Comparison of ENCODE assay signal across 16 cellular contexts in genomic region chr6:10603265-10603664, GRCh38.
DNase-seq lines count a peak whose midpoint lies in the region; ATAC-seq and TF ChIP-seq lines count a peak whose summit lies in the region.
"Had no signal": no experiment of that assay in that cellular context is flagged by ENCODE, and none has a peak within 500 bp of the region (broad histone marks: within the 10 kb centered on the region; RNA-seq: fewer than 3 reads in every experiment).

No MANE protein-coding gene starts in this region.

- H3K27ac Mint-ChIP-seq in endodermal cell, result no peak overlapping the region
- no peak overlapping the region for H3K27ac Mint-ChIP-seq in naive thymus-derived CD4-positive, alpha-beta T cell
- H3K27ac Mint-ChIP-seq in immature natural killer cell, result no peak overlapping the region
- H3K27ac Mint-ChIP-seq: CD4-positive, alpha-beta T cell had no signal

- H3K27ac ChIP-seq in right cardiac atrium (ENCODE audit: low read length), result no peak overlapping the region
- no peak overlapping the region for H3K27ac ChIP-seq in endodermal cell (ENCODE audit: low read depth, low read length)
- no peak overlapping the region for H3K27ac ChIP-seq in naive thymus-derived CD4-positive, alpha-beta T cell (ENCODE audit: low read depth, low read length)
- no peak overlapping the region for H3K27ac ChIP-seq in esophagus squamous epithelium
- H3K27ac ChIP-seq: BLaER1 had no signal

- peak; percentile 21 for ATAC-seq in left ventricle myocardium superior
- ATAC-seq in right cardiac atrium, result no peak
- ATAC-seq in naive thymus-derived CD4-positive, alpha-beta T cell, result peak; percentile 70
- no peak for ATAC-seq in GM19467 (IDR thresholded peaks at IDR 0.05; ENCODE audit: unreplicated experiment)
- ATAC-seq: HCT116 had no signal

- no peaks in the 10 kb centered on the region for H3K9me3 ChIP-seq in right cardiac atrium (ENCODE audit: control insufficient read depth, low read length)
- peaks cover 2% of the 10 kb centered on the region for H3K9me3 ChIP-seq in endodermal cell (ENCODE audit: control insufficient read depth, low read length)
- H3K9me3 ChIP-seq in naive thymus-derived CD4-positive, alpha-beta T cell (ENCODE audit: control insufficient read depth in 2 of 3, low read length in 3 of 3), result no peaks in the 10 kb centered on the region
- H3K9me3 ChIP-seq in esophagus squamous epithelium, result no peaks in the 10 kb centered on the region
- H3K9me3 ChIP-seq: BLaER1 had no signal

- TF ChIP-seq CTCF in endodermal cell (conservative IDR thresholded peaks at IDR 0.05), result no peak
- no peak for TF ChIP-seq CTCF in esophagus squamous epithelium (IDR thresholded peaks at IDR 0.05)

- peaks cover 2% of the 10 kb centered on the region for H3K36me3 ChIP-seq in endodermal cell (ENCODE audit: control insufficient read depth, insufficient read depth, low read length)
- no peaks in the 10 kb centered on the region for H3K36me3 ChIP-seq in naive thymus-derived CD4-positive, alpha-beta T cell (ENCODE audit: control insufficient read depth in 2 of 3, insufficient read depth in 3 of 3, low read length in 3 of 3)
- no peaks in the 10 kb centered on the region for H3K36me3 ChIP-seq in esophagus squamous epithelium
- H3K36me3 ChIP-seq: BLaER1 had no signal

- no peak for DNase-seq in left ventricle myocardium superior
- no peak for DNase-seq in right cardiac atrium
- DNase-seq in endodermal cell, result peak; percentile 20
- no peak for DNase-seq in naive thymus-derived CD4-positive, alpha-beta T cell
- DNase-seq in immature natural killer cell, result no peak
- DNase-seq in esophagus squamous epithelium (lab: John Stamatoyannopoulos, UW), result no peak
- DNase-seq: 8988T; AML-193; Calu3; CD4-positive, alpha-beta T cell; DMS 273 treated with DMSO at 0.1 percent for 48 hours; DMS79 treated with DMSO at 0.1 percent for 48 hours; EL had no signal

- H3K4me1 Mint-ChIP-seq in endodermal cell, result peaks cover 27% of the 10 kb centered on the region
- peaks cover 0 to 4% (median 0%) of the 10 kb centered on the region in 7 donors for H3K4me1 Mint-ChIP-seq in naive thymus-derived CD4-positive, alpha-beta T cell
- H3K4me1 Mint-ChIP-seq in immature natural killer cell, result no peaks in the 10 kb centered on the region

- 87% methylated on average over 8 of the region's 8 CpGs for WGBS in right cardiac atrium
- whole genome bisulfite sequencing in endodermal cell (ENCODE audit: insufficient coverage in 1 of 2, insufficient read length in 1 of 2), 2 experiments, result 97 to 98% methylated on average over 6 to 8 of the region's 8 CpGs
- 87 to 91% methylated on average over 8 of the region's 8 CpGs for WGBS in esophagus squamous epithelium, 2 donors

- H3K9ac ChIP-seq in endodermal cell (ENCODE audit: extremely low read depth, low read length, poor library complexity, severe bottlenecking), result no peak overlapping the region
- H3K9ac ChIP-seq: BLaER1 had no signal

- peaks cover 3% of the 10 kb centered on the region for H3K4me1 ChIP-seq in right cardiac atrium (ENCODE audit: control insufficient read depth, insufficient read depth, low read length)
- H3K4me1 ChIP-seq in endodermal cell (ENCODE audit: control insufficient read depth, insufficient read depth, low read length), result peaks cover 3% of the 10 kb centered on the region
- no peaks in the 10 kb centered on the region for H3K4me1 ChIP-seq in naive thymus-derived CD4-positive, alpha-beta T cell (ENCODE audit: control insufficient read depth in 2 of 2, insufficient read depth in 2 of 2, low read length in 2 of 2)
- no peaks in the 10 kb centered on the region for H3K4me1 ChIP-seq in esophagus squamous epithelium
- H3K4me1 ChIP-seq: BLaER1 had no signal

- H3K27me3 ChIP-seq in right cardiac atrium (ENCODE audit: control insufficient read depth, insufficient read depth) (no peaks in the 10 kb centered on the region), endodermal cell (ENCODE audit: control insufficient read depth, insufficient read depth, low read length, poor library complexity, severe bottlenecking) (no peaks in the 10 kb centered on the region), esophagus squamous epithelium (no peaks in the 10 kb centered on the region)
- no peaks in the 10 kb centered on the region for H3K27me3 ChIP-seq in naive thymus-derived CD4-positive, alpha-beta T cell (ENCODE audit: control insufficient read depth in 2 of 2, insufficient read depth in 2 of 2, low read length in 2 of 2)
- H3K27me3 ChIP-seq: BLaER1 had no signal

- no peak overlapping the region for H3K4me3 Mint-ChIP-seq in endodermal cell
- H3K4me3 Mint-ChIP-seq in naive thymus-derived CD4-positive, alpha-beta T cell, result no peak overlapping the region
- no peak overlapping the region for H3K4me3 Mint-ChIP-seq in immature natural killer cell
- H3K4me3 Mint-ChIP-seq: CD4-positive, alpha-beta T cell had no signal

- CTCF ChIA-PET in naive thymus-derived CD4-positive, alpha-beta T cell (lab: Charles Lee), result no interaction called here

- no peak for TF ChIP-seq POLR2A in esophagus squamous epithelium (IDR thresholded peaks at IDR 0.05)

- no peaks in the 10 kb centered on the region for H3K27me3 Mint-ChIP-seq in endodermal cell (ENCODE audit: insufficient read depth)
- no peaks in the 10 kb centered on the region for H3K27me3 Mint-ChIP-seq in naive thymus-derived CD4-positive, alpha-beta T cell
- peaks cover 2 to 7% (median 3%) of the 10 kb centered on the region in 3 donors for H3K27me3 Mint-ChIP-seq in immature natural killer cell (ENCODE audit: low read depth in 3 of 3)
- H3K27me3 Mint-ChIP-seq: CD4-positive, alpha-beta T cell had no signal

- intact Hi-C loops in left ventricle myocardium superior (cut with micrococcal nuclease), result no loop called here
- intact Hi-C loops in right cardiac atrium (cut with DNase I), result no loop called here
- intact Hi-C loops in naive thymus-derived CD4-positive, alpha-beta T cell (cut with micrococcal nuclease), result no loop called here
- intact Hi-C loops in esophagus squamous epithelium (cut with DNase I), result no loop called here

- no peak overlapping the region for H3K4me3 ChIP-seq in right cardiac atrium (ENCODE audit: low read length)
- no peak overlapping the region for H3K4me3 ChIP-seq in endodermal cell (ENCODE audit: low read length)
- no peak overlapping the region for H3K4me3 ChIP-seq in naive thymus-derived CD4-positive, alpha-beta T cell (ENCODE audit: low read length)
- no peak overlapping the region for H3K4me3 ChIP-seq in esophagus squamous epithelium
- H3K4me3 ChIP-seq: BLaER1 had no signal

- H3K36me3 Mint-ChIP-seq in endodermal cell (ENCODE audit: low read depth) (peaks cover 10% of the 10 kb centered on the region), immature natural killer cell (no peaks in the 10 kb centered on the region)
- peaks cover 0 to 9% (median 4%) of the 10 kb centered on the region in 5 donors for H3K36me3 Mint-ChIP-seq in naive thymus-derived CD4-positive, alpha-beta T cell

- POLR2A ChIA-PET in naive thymus-derived CD4-positive, alpha-beta T cell (lab: Charles Lee), result no interaction called here

- H3K9me3 Mint-ChIP-seq in endodermal cell (peaks cover under 1% of the 10 kb centered on the region), immature natural killer cell (no peaks in the 10 kb centered on the region)
- H3K9me3 Mint-ChIP-seq in naive thymus-derived CD4-positive, alpha-beta T cell, result peaks cover 0 to 9% (median 0%) of the 10 kb centered on the region in 11 donors
- H3K9me3 Mint-ChIP-seq: CD4-positive, alpha-beta T cell had no signal

Comparison
In these comparisons a context has a peak if more than half of its experiments do, and no peak if none do; other contexts are left out.
1. ATAC-seq: peak in left ventricle myocardium superior (single experiment) and naive thymus-derived CD4-positive, alpha-beta T cell (single experiment); none in right cardiac atrium (0 of 2) and GM19467 (single experiment).